Comparison of ENCODE assay signal across 8 cellular contexts in the genomic region with DNA sequence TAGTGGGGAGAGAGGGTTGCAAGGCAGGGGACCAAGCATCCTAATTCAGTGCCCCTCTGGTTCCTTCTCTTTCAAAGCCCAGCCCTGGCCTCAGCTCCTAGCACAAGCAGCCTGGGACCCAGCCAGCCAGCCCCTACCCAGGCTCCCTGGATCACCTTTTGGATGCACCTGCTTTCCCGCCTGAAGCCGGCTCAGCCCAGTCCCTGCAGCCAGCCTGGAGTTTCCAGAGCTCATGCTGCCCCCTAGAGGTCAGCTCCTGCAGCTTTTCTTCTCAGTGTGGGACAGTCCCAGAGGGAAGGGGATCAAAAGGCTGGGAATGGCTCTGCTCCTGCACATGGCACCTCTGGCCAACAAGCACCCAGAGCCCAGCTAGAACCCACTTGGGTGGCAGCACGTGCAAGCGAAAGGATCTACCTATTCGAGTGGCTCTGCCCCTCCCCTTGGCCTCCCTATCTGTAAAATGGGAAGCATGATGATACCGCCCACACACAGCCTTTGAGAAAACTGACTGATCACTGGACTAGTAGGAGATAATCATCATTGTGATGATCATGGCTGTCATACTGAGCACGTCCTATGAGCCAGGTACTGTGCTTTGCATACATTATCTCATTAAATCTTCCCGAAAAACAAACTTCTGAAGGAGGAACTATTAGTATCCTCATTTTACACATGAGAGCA. TPM values are rescaled to one million over a fixed set of nuclear protein-coding genes. Genes with fewer than 3 reads are reported as not detected.
DNase-seq lines count a peak whose midpoint lies in the region; ATAC-seq and TF ChIP-seq lines count a peak whose summit lies in the region.

No MANE protein-coding gene starts in this region.

- H3K36me3 ChIP-seq in tibial artery: no peaks in the 10 kb centered on the region

- H3K4me3 Mint-ChIP-seq in natural killer cell: no peak overlapping the region

- no peaks in the 10 kb centered on the region for H3K9me3 ChIP-seq in tibial artery

- no peak overlapping the region for H3K27ac ChIP-seq in tibial artery

- peaks cover 0 to 6% of the 10 kb centered on the region in 2 donors for H3K27me3 Mint-ChIP-seq in natural killer cell (ENCODE audit: low read depth in 2 of 2)

- no peak overlapping the region for H3K4me3 ChIP-seq in tibial artery

- H3K36me3 Mint-ChIP-seq in natural killer cell: no peaks in the 10 kb centered on the region

- H3K9me3 Mint-ChIP-seq in natural killer cell: no peaks in the 10 kb centered on the region

- peak; percentile 8 for DNase-seq in activated gamma-delta T cell treated with Interleukin-2 at 50 U/mL for 16 hours
- DNase-seq in activated gamma-delta T cell (lab: John Stamatoyannopoulos, UW): no peak
- DNase-seq in NCI-H226: peak; percentile 21
- peak; percentile 71 for DNase-seq in activated CD8-positive, alpha-beta memory T cell treated with anti-CD3 and anti-CD28 coated beads for 24 hours
- DNase-seq in fibroblast of gingiva (ENCODE audit: low read depth): peak; percentile 31
- DNase-seq in natural killer cell: peak; percentile 20
- DNase-seq in tibial artery: peak in 1 of 2 donors; percentile 33

- ATAC-seq in HG02642 (IDR thresholded peaks at IDR 0.05; ENCODE audit: poor library complexity, unreplicated experiment): peak; percentile 85
- peak; percentile 38 to 73 (median 52) for ATAC-seq in natural killer cell

- TF ChIP-seq CTCF in natural killer cell (IDR thresholded peaks at IDR 0.05): peak; percentile 70
- peak; percentile 56 to 65 for TF ChIP-seq CTCF in tibial artery (IDR thresholded peaks at IDR 0.05)

- H3K4me1 Mint-ChIP-seq in natural killer cell: no peaks in the 10 kb centered on the region

- intact Hi-C loops in natural killer cell (cut with micrococcal nuclease): no loop called here
- intact Hi-C loops in tibial artery (cut with DNase I; ENCODE audit: low total_unique reads): no loop called here

- no peaks in the 10 kb centered on the region for H3K4me1 ChIP-seq in tibial artery

- H3K27ac Mint-ChIP-seq in natural killer cell: no peak overlapping the region

- peaks cover 0 to 6% of the 10 kb centered on the region in 2 donors for H3K27me3 ChIP-seq in tibial artery

RNA-seq across cellular contexts. Expression of gene C5orf58, which starts 48.6 kb away (rescaled TPM):
- not detected for total RNA-seq in natural killer cell
